Comparison of ENCODE assay signal across 13 cellular contexts in the genomic region with DNA sequence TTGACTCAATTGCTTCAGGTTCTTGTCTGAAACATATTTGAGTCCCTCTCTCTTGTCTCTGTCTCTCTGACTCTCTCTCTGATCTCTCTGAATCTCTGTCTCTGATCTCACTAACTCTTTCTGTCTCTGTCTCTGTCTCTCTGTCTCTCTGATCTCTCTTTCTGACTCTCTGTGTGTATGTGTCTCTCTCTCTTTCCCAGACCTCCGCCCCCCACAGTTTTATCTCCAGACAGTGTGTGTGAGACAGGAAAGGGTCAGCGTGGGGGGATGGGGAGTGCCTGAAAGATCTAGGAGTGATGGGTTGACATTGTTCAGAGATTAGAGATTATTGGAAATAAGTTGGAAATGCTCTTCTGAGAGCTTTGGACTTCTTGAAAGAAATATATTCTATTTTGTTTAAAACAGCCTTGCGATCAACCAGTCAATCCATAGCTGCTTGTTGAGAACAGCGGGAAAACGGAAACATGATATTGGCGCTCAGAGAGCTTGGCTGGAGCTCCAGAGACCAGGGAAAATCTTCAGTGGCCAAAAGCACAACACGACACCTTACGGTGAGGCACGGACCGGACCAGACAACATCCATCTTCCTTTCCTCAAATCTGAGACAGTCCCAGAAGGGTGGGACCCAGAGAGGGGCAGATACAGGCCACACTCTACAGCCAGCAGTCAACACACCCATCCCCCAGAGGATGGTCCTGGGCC. TPM values are rescaled to one million over a fixed set of nuclear protein-coding genes. Genes with fewer than 3 reads are reported as not detected.
DNase-seq lines count a peak whose midpoint lies in the region; ATAC-seq and TF ChIP-seq lines count a peak whose summit lies in the region.
"Had no signal": no experiment of that assay in that cellular context is flagged by ENCODE, and none has a peak within 500 bp of the region (broad histone marks: within the 10 kb centered on the region; RNA-seq: fewer than 3 reads in every experiment).

No MANE protein-coding gene starts in this region.

- DNase-seq in activated naive CD8-positive, alpha-beta T cell treated with anti-CD3 and anti-CD28 coated beads, Interleukin-2, amount 10 ng/mL, durations not matched to agents 7 days and 5 days: peak; percentile 23
- DNase-seq in activated naive CD8-positive, alpha-beta T cell treated with anti-CD3 and anti-CD28 coated beads, Interleukin-2, amount 50 U/mL, for 24 hours: no peak
- peak; percentile 41 for DNase-seq in endodermal cell
- no peak for DNase-seq in type B pancreatic cell (ENCODE audit: extremely low spot score, unreplicated experiment)
- no peak for DNase-seq in foreskin fibroblast
- DNase-seq in WERI-Rb-1: no peak
- DNase-seq in activated CD4-positive, alpha-beta T cell treated with anti-CD3 and anti-CD28 coated beads, Interleukin-2, amount 50 U/mL, for 4 hours: no peak
- DNase-seq: Calu3; stimulated activated CD8-positive, alpha-beta memory T cell treated with anti-CD3 and anti-CD28 coated beads, Interleukin-4, amount 100 ng/mL, for 48 hours had no signal

- H3K9me3 ChIP-seq in endodermal cell (ENCODE audit: control insufficient read depth, low read length) (no peaks in the 10 kb centered on the region), muscle layer of colon (ENCODE audit: low read length) (no peaks in the 10 kb centered on the region), WERI-Rb-1 (ENCODE audit: severe bottlenecking) (no peaks in the 10 kb centered on the region)
- H3K9me3 ChIP-seq: upper lobe of right lung had no signal

- TF ChIP-seq CTCF in endodermal cell (conservative IDR thresholded peaks at IDR 0.05) (no peak), type B pancreatic cell (conservative IDR thresholded peaks at IDR 0.05) (no peak), foreskin fibroblast (IDR thresholded peaks at IDR 0.05; ENCODE audit: low read depth, low read length) (no peak), WERI-Rb-1 (IDR thresholded peaks at IDR 0.05; ENCODE audit: low read depth, low read length) (no peak)

- POLR2A ChIA-PET in activated naive CD8-positive, alpha-beta T cell treated with anti-CD3 and anti-CD28 coated beads, Interleukin-2, amount 10 ng/mL, durations not matched to agents 7 days and 5 days (lab: Charles Lee): no interaction called here

- no peak overlapping the region for H3K27ac Mint-ChIP-seq in activated naive CD8-positive, alpha-beta T cell treated with anti-CD3 and anti-CD28 coated beads, Interleukin-2, amount 10 ng/mL, durations not matched to agents 7 days and 5 days
- H3K27ac Mint-ChIP-seq in activated naive CD8-positive, alpha-beta T cell treated with anti-CD3 and anti-CD28 coated beads, Interleukin-2, amount 50 U/mL, for 24 hours: no peak overlapping the region
- H3K27ac Mint-ChIP-seq in endodermal cell: no peak overlapping the region
- peak overlapping the region; percentile 73 for H3K27ac Mint-ChIP-seq in type B pancreatic cell
- H3K27ac Mint-ChIP-seq: T-helper 1 cell treated with Interleukin-12 subunit alpha and Interleukin-12 subunit beta and Interleukin-4 antibody, amounts not matched to agents 30 μg/mL and 1 μg/mL, for 36 hours had no signal

- H3K27me3 Mint-ChIP-seq in activated naive CD8-positive, alpha-beta T cell treated with anti-CD3 and anti-CD28 coated beads, Interleukin-2, amount 10 ng/mL, durations not matched to agents 7 days and 5 days: peaks cover 4% of the 10 kb centered on the region
- H3K27me3 Mint-ChIP-seq in activated naive CD8-positive, alpha-beta T cell treated with anti-CD3 and anti-CD28 coated beads, Interleukin-2, amount 50 U/mL, for 24 hours: peaks cover 10% of the 10 kb centered on the region
- H3K27me3 Mint-ChIP-seq in endodermal cell (ENCODE audit: insufficient read depth): no peaks in the 10 kb centered on the region
- no peaks in the 10 kb centered on the region for H3K27me3 Mint-ChIP-seq in type B pancreatic cell

- no peaks in the 10 kb centered on the region for H3K36me3 ChIP-seq in endodermal cell (ENCODE audit: control insufficient read depth, insufficient read depth, low read length)
- H3K36me3 ChIP-seq in muscle layer of colon (ENCODE audit: insufficient read depth, low read length): no peaks in the 10 kb centered on the region
- H3K36me3 ChIP-seq in WERI-Rb-1: no peaks in the 10 kb centered on the region
- H3K36me3 ChIP-seq: upper lobe of right lung had no signal

- ATAC-seq in activated naive CD8-positive, alpha-beta T cell treated with anti-CD3 and anti-CD28 coated beads, Interleukin-2, amount 10 ng/mL, durations not matched to agents 7 days and 5 days (ENCODE audit: low read depth): no peak
- ATAC-seq in activated naive CD8-positive, alpha-beta T cell treated with anti-CD3 and anti-CD28 coated beads, Interleukin-2, amount 50 U/mL, for 24 hours: no peak
- ATAC-seq: upper lobe of right lung had no signal

- H3K4me3 ChIP-seq in endodermal cell (ENCODE audit: low read length) (no peak overlapping the region), muscle layer of colon (ENCODE audit: low read depth in 1 of 2, low read length in 2 of 2) (no peak overlapping the region), foreskin fibroblast (ENCODE audit: low read depth in 1 of 2, low read length in 2 of 2) (no peak overlapping the region), WERI-Rb-1 (ENCODE audit: low read depth, low read length) (no peak overlapping the region)
- H3K4me3 ChIP-seq: upper lobe of right lung had no signal

- H3K36me3 Mint-ChIP-seq in activated naive CD8-positive, alpha-beta T cell treated with anti-CD3 and anti-CD28 coated beads, Interleukin-2, amount 10 ng/mL, durations not matched to agents 7 days and 5 days: no peaks in the 10 kb centered on the region
- no peaks in the 10 kb centered on the region for H3K36me3 Mint-ChIP-seq in activated naive CD8-positive, alpha-beta T cell treated with anti-CD3 and anti-CD28 coated beads, Interleukin-2, amount 50 U/mL, for 24 hours (ENCODE audit: low read depth)
- H3K36me3 Mint-ChIP-seq in endodermal cell (ENCODE audit: low read depth) (no peaks in the 10 kb centered on the region), type B pancreatic cell (no peaks in the 10 kb centered on the region)

- H3K27me3 ChIP-seq in endodermal cell (ENCODE audit: control insufficient read depth, insufficient read depth, low read length, poor library complexity, severe bottlenecking) (no peaks in the 10 kb centered on the region), muscle layer of colon (ENCODE audit: control insufficient read depth in 1 of 2, insufficient read depth in 2 of 2, low read length in 2 of 2) (no peaks in the 10 kb centered on the region), WERI-Rb-1 (ENCODE audit: insufficient read depth, low read depth, severe bottlenecking) (no peaks in the 10 kb centered on the region)
- H3K27me3 ChIP-seq: upper lobe of right lung had no signal

- H3K27ac ChIP-seq in endodermal cell (ENCODE audit: low read depth, low read length): no peak overlapping the region
- H3K27ac ChIP-seq in muscle layer of colon (ENCODE audit: low read depth, low read length): peak overlapping the region; percentile 3
- H3K27ac ChIP-seq in WERI-Rb-1: no peak overlapping the region
- H3K27ac ChIP-seq: upper lobe of right lung had no signal

- H3K9me3 Mint-ChIP-seq in activated naive CD8-positive, alpha-beta T cell treated with anti-CD3 and anti-CD28 coated beads, Interleukin-2, amount 10 ng/mL, durations not matched to agents 7 days and 5 days: no peaks in the 10 kb centered on the region
- no peaks in the 10 kb centered on the region for H3K9me3 Mint-ChIP-seq in activated naive CD8-positive, alpha-beta T cell treated with anti-CD3 and anti-CD28 coated beads, Interleukin-2, amount 50 U/mL, for 24 hours
- H3K9me3 Mint-ChIP-seq in endodermal cell: no peaks in the 10 kb centered on the region
- H3K9me3 Mint-ChIP-seq in type B pancreatic cell: no peaks in the 10 kb centered on the region
- H3K9me3 Mint-ChIP-seq: T-helper 1 cell treated with Interleukin-12 subunit alpha and Interleukin-12 subunit beta and Interleukin-4 antibody, amounts not matched to agents 30 μg/mL and 1 μg/mL, for 36 hours had no signal

- H3K9ac ChIP-seq in endodermal cell (ENCODE audit: extremely low read depth, low read length, poor library complexity, severe bottlenecking) (no peak overlapping the region), muscle layer of colon (ENCODE audit: low read length) (no peak overlapping the region)

- WGBS in endodermal cell (ENCODE audit: insufficient coverage in 1 of 2, insufficient read length in 1 of 2), 2 experiments: 85 to 93% methylated on average over 9 of the region's 10 CpGs

- H3K4me3 Mint-ChIP-seq in activated naive CD8-positive, alpha-beta T cell treated with anti-CD3 and anti-CD28 coated beads, Interleukin-2, amount 10 ng/mL, durations not matched to agents 7 days and 5 days: no peak overlapping the region
- no peak overlapping the region for H3K4me3 Mint-ChIP-seq in activated naive CD8-positive, alpha-beta T cell treated with anti-CD3 and anti-CD28 coated beads, Interleukin-2, amount 50 U/mL, for 24 hours
- H3K4me3 Mint-ChIP-seq in endodermal cell (no peak overlapping the region), type B pancreatic cell (peak overlapping the region; percentile 14)
- H3K4me3 Mint-ChIP-seq: T-helper 1 cell treated with Interleukin-12 subunit alpha and Interleukin-12 subunit beta and Interleukin-4 antibody, amounts not matched to agents 30 μg/mL and 1 μg/mL, for 36 hours had no signal

- no peaks in the 10 kb centered on the region for H3K4me1 ChIP-seq in endodermal cell (ENCODE audit: control insufficient read depth, insufficient read depth, low read length)
- peaks cover 55% of the 10 kb centered on the region for H3K4me1 ChIP-seq in muscle layer of colon (ENCODE audit: insufficient read depth, low read length)
- H3K4me1 ChIP-seq: upper lobe of right lung had no signal

- peaks cover 11% of the 10 kb centered on the region for H3K4me1 Mint-ChIP-seq in activated naive CD8-positive, alpha-beta T cell treated with anti-CD3 and anti-CD28 coated beads, Interleukin-2, amount 10 ng/mL, durations not matched to agents 7 days and 5 days
- H3K4me1 Mint-ChIP-seq in activated naive CD8-positive, alpha-beta T cell treated with anti-CD3 and anti-CD28 coated beads, Interleukin-2, amount 50 U/mL, for 24 hours: peaks cover 15% of the 10 kb centered on the region
- H3K4me1 Mint-ChIP-seq in endodermal cell (peaks cover 12% of the 10 kb centered on the region), type B pancreatic cell (ENCODE audit: unreplicated experiment) (peaks cover 40% of the 10 kb centered on the region)

RNA-seq across cellular contexts. Expression of gene CALML3, which starts 35.5 kb away (rescaled TPM):
- total RNA-seq in activated naive CD8-positive, alpha-beta T cell treated with anti-CD3 and anti-CD28 coated beads, Interleukin-2, amount 10 ng/mL, durations not matched to agents 7 days and 5 days: not detected
- not detected for total RNA-seq in endodermal cell
- not detected for polyA plus RNA-seq in endodermal cell (2013, experiment 1 of 2)
- not detected for polyA plus RNA-seq in endodermal cell (2013, experiment 2 of 2)
- total RNA-seq in type B pancreatic cell (ENCODE audit: low replicate concordance): not detected in 2 replicates
- total RNA-seq: Calu3, lung microvascular endothelial cell, upper lobe of right lung had no signal

Comparison
In these comparisons a context has a peak if more than half of its experiments do, and no peak if none do; other contexts are left out.
1. DNase-seq: peak in activated naive CD8-positive, alpha-beta T cell treated with anti-CD3 and anti-CD28 coated beads, Interleukin-2, amount 10 ng/mL, durations not matched to agents 7 days and 5 days (single experiment) and endodermal cell (single experiment); none in activated naive CD8-positive, alpha-beta T cell treated with anti-CD3 and anti-CD28 coated beads, Interleukin-2, amount 50 U/mL, for 24 hours (single experiment), type B pancreatic cell (single experiment), foreskin fibroblast (0 of 2), WERI-Rb-1 (single experiment) and activated CD4-positive, alpha-beta T cell treated with anti-CD3 and anti-CD28 coated beads, Interleukin-2, amount 50 U/mL, for 4 hours (0 of 2).